Comparison of ENCODE assay signal across 8 cellular contexts in the genomic region with DNA sequence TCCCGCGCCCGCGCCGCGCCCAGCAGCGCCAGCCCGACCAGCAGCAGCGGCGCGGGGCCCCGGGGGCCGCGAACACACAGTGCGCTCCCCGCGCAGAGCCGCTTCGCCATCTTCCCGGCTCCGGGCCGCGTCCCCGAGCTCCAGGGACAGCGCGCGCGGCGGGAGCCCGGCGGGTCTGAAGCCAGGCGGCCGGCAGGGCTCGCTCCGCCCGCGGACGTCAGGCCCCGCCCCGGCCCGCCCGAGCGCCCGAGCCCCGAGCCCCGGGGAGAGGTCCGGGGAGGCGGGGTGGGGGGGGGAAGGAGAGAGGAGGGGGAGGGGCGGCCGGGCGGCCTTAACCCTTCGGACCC. TPM values are rescaled to one million over a fixed set of nuclear protein-coding genes. Genes with fewer than 3 reads are reported as not detected.
DNase-seq lines count a peak whose midpoint lies in the region; ATAC-seq and TF ChIP-seq lines count a peak whose summit lies in the region.

A gene with protein sequence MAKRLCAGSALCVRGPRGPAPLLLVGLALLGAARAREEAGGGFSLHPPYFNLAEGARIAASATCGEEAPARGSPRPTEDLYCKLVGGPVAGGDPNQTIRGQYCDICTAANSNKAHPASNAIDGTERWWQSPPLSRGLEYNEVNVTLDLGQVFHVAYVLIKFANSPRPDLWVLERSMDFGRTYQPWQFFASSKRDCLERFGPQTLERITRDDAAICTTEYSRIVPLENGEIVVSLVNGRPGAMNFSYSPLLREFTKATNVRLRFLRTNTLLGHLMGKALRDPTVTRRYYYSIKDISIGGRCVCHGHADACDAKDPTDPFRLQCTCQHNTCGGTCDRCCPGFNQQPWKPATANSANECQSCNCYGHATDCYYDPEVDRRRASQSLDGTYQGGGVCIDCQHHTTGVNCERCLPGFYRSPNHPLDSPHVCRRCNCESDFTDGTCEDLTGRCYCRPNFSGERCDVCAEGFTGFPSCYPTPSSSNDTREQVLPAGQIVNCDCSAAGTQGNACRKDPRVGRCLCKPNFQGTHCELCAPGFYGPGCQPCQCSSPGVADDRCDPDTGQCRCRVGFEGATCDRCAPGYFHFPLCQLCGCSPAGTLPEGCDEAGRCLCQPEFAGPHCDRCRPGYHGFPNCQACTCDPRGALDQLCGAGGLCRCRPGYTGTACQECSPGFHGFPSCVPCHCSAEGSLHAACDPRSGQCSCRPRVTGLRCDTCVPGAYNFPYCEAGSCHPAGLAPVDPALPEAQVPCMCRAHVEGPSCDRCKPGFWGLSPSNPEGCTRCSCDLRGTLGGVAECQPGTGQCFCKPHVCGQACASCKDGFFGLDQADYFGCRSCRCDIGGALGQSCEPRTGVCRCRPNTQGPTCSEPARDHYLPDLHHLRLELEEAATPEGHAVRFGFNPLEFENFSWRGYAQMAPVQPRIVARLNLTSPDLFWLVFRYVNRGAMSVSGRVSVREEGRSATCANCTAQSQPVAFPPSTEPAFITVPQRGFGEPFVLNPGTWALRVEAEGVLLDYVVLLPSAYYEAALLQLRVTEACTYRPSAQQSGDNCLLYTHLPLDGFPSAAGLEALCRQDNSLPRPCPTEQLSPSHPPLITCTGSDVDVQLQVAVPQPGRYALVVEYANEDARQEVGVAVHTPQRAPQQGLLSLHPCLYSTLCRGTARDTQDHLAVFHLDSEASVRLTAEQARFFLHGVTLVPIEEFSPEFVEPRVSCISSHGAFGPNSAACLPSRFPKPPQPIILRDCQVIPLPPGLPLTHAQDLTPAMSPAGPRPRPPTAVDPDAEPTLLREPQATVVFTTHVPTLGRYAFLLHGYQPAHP (N-terminal part only) (minus strand): TSS at position 177 of the 347 bp plus-strand sequence. CDS start 67 bp downstream, at position 110.

- H3K4me1 ChIP-seq in mammary epithelial cell (ENCODE audit: insufficient read depth, low read length) = peaks cover 75% of the 10 kb centered on the region

- H2AFZ ChIP-seq in mammary epithelial cell (ENCODE audit: low read depth, low read length) = peak within 1 kb of the TSS; percentile 59

- H3K4me2 ChIP-seq in mammary epithelial cell (ENCODE audit: insufficient read depth, low read depth, low read length) = peak within 1 kb of the TSS; percentile 78

- ATAC-seq in activated CD4-positive, CD25-positive, alpha-beta regulatory T cell treated with anti-CD3 and anti-CD28 coated beads, Interleukin-2, amount 50 U/mL, for 24 hours = peak; percentile 22 to 27
- ATAC-seq in stimulated activated effector memory CD8-positive, alpha-beta T cell treated with anti-CD3 and anti-CD28 coated beads, Interleukin-12 subunit alpha, Interleukin-12 subunit beta, amount 100 ng/mL, for 72 hours = peak; percentile 57
- no peak for ATAC-seq in HG03521 (IDR thresholded peaks at IDR 0.05; ENCODE audit: unreplicated experiment)

- CTCF ChIA-PET in mammary epithelial cell (lab: Charles Lee; ENCODE audit: low non-redundant PET) = no interaction called here

- no peak for DNase-seq in activated CD4-positive, CD25-positive, alpha-beta regulatory T cell (lab: John Stamatoyannopoulos, UW)
- DNase-seq in NCI-H2227 (lab: John Stamatoyannopoulos, UW; ENCODE audit: unreplicated experiment) = peak; percentile 78
- DNase-seq in mammary epithelial cell = no peak
- peak; percentile 78 for DNase-seq in islet precursor cell
- DNase-seq in stimulated activated effector memory CD8-positive, alpha-beta T cell treated with anti-CD3 and anti-CD28 coated beads, Interleukin-12 subunit alpha, Interleukin-12 subunit beta, amount 100 ng/mL, for 72 hours (ENCODE audit: low spot score in 2 of 2) = peak in 1 of 2 donors; percentile 34
- no peak for DNase-seq in GOT3 (lab: John Stamatoyannopoulos, UW)

- H3K27ac Mint-ChIP-seq in stimulated activated effector memory CD8-positive, alpha-beta T cell treated with anti-CD3 and anti-CD28 coated beads, Interleukin-12 subunit alpha, Interleukin-12 subunit beta, amount 100 ng/mL, for 72 hours = no peak within 1 kb of the TSS

- H3K4me1 Mint-ChIP-seq in stimulated activated effector memory CD8-positive, alpha-beta T cell treated with anti-CD3 and anti-CD28 coated beads, Interleukin-12 subunit alpha, Interleukin-12 subunit beta, amount 100 ng/mL, for 72 hours = peaks cover 13% of the 10 kb centered on the region

- H3K9ac ChIP-seq in mammary epithelial cell (ENCODE audit: insufficient read depth, low read length) = peak within 1 kb of the TSS; percentile 48

- peak within 1 kb of the TSS; percentile 73 for H3K4me3 Mint-ChIP-seq in stimulated activated effector memory CD8-positive, alpha-beta T cell treated with anti-CD3 and anti-CD28 coated beads, Interleukin-12 subunit alpha, Interleukin-12 subunit beta, amount 100 ng/mL, for 72 hours

- peak within 1 kb of the TSS; percentile 30 for H3K27ac ChIP-seq in mammary epithelial cell (ENCODE audit: insufficient read depth, low read depth, low read length)

- intact Hi-C loops in mammary epithelial cell (cut with micrococcal nuclease) = no loop called here

- peak within 1 kb of the TSS; percentile 69 to 77 (median 76) for H3K4me3 ChIP-seq in mammary epithelial cell (replicated peaks in 1 of 3; ENCODE audit: insufficient read depth in 1 of 3, low read depth in 2 of 3, low read length in 3 of 3)

- 0% methylated on average over 16 of the region's 52 CpGs for WGBS in mammary epithelial cell (ENCODE audit: low coverage, missing lambda C conversion rate)

- no peaks in the 10 kb centered on the region for H3K9me3 Mint-ChIP-seq in stimulated activated effector memory CD8-positive, alpha-beta T cell treated with anti-CD3 and anti-CD28 coated beads, Interleukin-12 subunit alpha, Interleukin-12 subunit beta, amount 100 ng/mL, for 72 hours

- peaks cover 48% of the 10 kb centered on the region for H3K79me2 ChIP-seq in mammary epithelial cell (ENCODE audit: insufficient read depth, low read length)

- no peaks in the 10 kb centered on the region for H3K9me3 ChIP-seq in mammary epithelial cell (replicated peaks; ENCODE audit: insufficient read depth, low read length)

- H3K36me3 Mint-ChIP-seq in stimulated activated effector memory CD8-positive, alpha-beta T cell treated with anti-CD3 and anti-CD28 coated beads, Interleukin-12 subunit alpha, Interleukin-12 subunit beta, amount 100 ng/mL, for 72 hours = no peaks in the 10 kb centered on the region

- H4K20me1 ChIP-seq in mammary epithelial cell (ENCODE audit: insufficient read depth, low read length) = no peaks in the 10 kb centered on the region

- TF ChIP-seq CTCF in mammary epithelial cell (conservative IDR thresholded peaks at IDR 0.05 in 1 of 2, IDR thresholded peaks at IDR 0.05 in 1 of 2; ENCODE audit: extremely low read depth in 1 of 2, insufficient read depth in 1 of 2, low read depth in 1 of 2, low read length in 2 of 2) = no peak

- dilution Hi-C loops in mammary epithelial cell (cut with HindIII; ENCODE audit: low sequenced_read_pairs) = no loop called here

- H3K36me3 ChIP-seq in mammary epithelial cell (ENCODE audit: insufficient read depth, low read length) = no peaks in the 10 kb centered on the region

- in situ Hi-C loops in mammary epithelial cell (cut with MboI; ENCODE audit: low sequenced_read_pairs in 2 of 2) = no loop called here

- BruUV-seq in mammary epithelial cell (replicated peaks; lab: Mats Ljungman, UMichigan) = no TSS peak

- H3K27me3 ChIP-seq in mammary epithelial cell (ENCODE audit: insufficient read depth, low read length) = no peaks in the 10 kb centered on the region

RNA-seq across cellular contexts. Expression of the gene that starts here (rescaled TPM):
- total RNA-seq in mammary epithelial cell = 100 to 1,000 TPM in 1 of 2 donors, 10 to 100 TPM in 1; 71.3 to 220 TPM
- polyA plus RNA-seq in mammary epithelial cell = 9.7 TPM
- 19.0 TPM for polyA minus RNA-seq in mammary epithelial cell

Comparison
In these comparisons a context has a peak if more than half of its experiments do, and no peak if none do; other contexts are left out.
1. DNase-seq: peak in NCI-H2227 (single experiment) and islet precursor cell (single experiment); none in activated CD4-positive, CD25-positive, alpha-beta regulatory T cell (0 of 4), mammary epithelial cell (single experiment) and GOT3 (single experiment).